Comparison of ENCODE assay signal across 8 cellular contexts in the genomic region with DNA sequence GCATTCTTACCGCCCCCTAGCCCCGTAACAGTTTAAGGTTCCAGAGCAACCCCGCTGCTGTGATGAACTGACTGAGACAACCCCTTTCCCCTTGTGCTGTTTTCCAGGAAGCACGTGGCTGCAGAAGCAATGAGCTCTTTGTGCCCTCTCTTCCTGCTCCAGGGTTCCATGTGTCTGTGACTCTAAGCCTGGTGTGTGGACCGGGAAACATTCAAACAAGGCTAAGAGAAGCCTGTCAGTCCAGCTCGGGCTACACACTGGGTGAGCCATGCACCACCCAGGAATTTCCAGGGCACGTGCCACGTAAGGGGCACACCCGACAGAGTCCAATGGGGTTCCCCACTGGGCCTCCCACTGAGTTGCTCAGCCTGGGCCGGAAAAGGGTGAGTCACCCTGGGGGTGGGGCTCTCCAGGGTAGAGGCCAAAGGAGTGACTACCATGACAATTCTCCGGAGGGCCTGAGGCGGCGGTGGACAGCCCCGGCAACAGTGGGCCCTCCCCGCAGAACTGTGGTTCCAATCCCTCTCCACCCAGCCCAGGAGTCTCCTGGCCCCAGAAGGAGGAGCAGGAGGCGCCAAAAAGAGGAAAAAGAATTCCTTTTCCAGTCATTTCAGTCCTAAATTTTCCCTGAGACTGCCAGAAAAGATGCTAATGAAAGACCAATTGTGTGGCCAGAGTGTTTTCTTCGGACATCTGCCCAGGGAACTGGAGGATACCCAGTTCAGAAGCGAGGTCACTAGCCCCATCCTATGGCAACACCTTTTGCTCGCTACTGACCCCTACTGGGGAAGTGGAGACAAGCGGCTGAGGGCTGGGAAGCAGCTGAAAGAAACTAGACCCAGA.
DNase-seq lines count a peak whose midpoint lies in the region; ATAC-seq and TF ChIP-seq lines count a peak whose summit lies in the region.

No MANE protein-coding gene starts in this region.

- H3K9me3 ChIP-seq in Caco-2, result no peaks in the 10 kb centered on the region

- intact Hi-C loops in Caco-2 (cut with micrococcal nuclease; ENCODE audit: unreplicated experiment), result loop anchor here (1.0 kb wide), 1 partner anchor 185 kb away; no protein-coding TSS in a partner anchor

- H3K36me3 ChIP-seq in Caco-2 (ENCODE audit: control insufficient read depth, insufficient read depth, low read length), result no peaks in the 10 kb centered on the region

- no peaks in the 10 kb centered on the region for H3K27me3 ChIP-seq in Caco-2 (replicated peaks; ENCODE audit: control insufficient read depth, insufficient read depth, low read length)

- H3K27me3 Mint-ChIP-seq in Caco-2 (ENCODE audit: insufficient read depth, unreplicated experiment) (no peaks in the 10 kb centered on the region), glutamatergic neuron (ENCODE audit: unreplicated experiment) (peaks cover 9% of the 10 kb centered on the region), type B pancreatic cell (peaks cover 13% of the 10 kb centered on the region)
- peaks cover 17% of the 10 kb centered on the region for H3K27me3 Mint-ChIP-seq in activated naive CD4-positive, alpha-beta T cell treated with anti-CD3 and anti-CD28 coated beads, Interleukin-2, amount 10 ng/mL, durations not matched to agents 7 days and 5 days

- H3K4me1 Mint-ChIP-seq in Caco-2 (ENCODE audit: low read depth, unreplicated experiment) (peaks cover 12% of the 10 kb centered on the region), glutamatergic neuron (ENCODE audit: low read depth, unreplicated experiment) (peaks cover 6% of the 10 kb centered on the region), type B pancreatic cell (ENCODE audit: unreplicated experiment) (peaks cover 10% of the 10 kb centered on the region)
- peaks cover 21% of the 10 kb centered on the region for H3K4me1 Mint-ChIP-seq in activated naive CD4-positive, alpha-beta T cell treated with anti-CD3 and anti-CD28 coated beads, Interleukin-2, amount 10 ng/mL, durations not matched to agents 7 days and 5 days

- no peaks in the 10 kb centered on the region for H3K9me3 Mint-ChIP-seq in Caco-2 (ENCODE audit: unreplicated experiment)
- no peaks in the 10 kb centered on the region for H3K9me3 Mint-ChIP-seq in activated naive CD4-positive, alpha-beta T cell treated with anti-CD3 and anti-CD28 coated beads, Interleukin-2, amount 10 ng/mL, durations not matched to agents 7 days and 5 days
- peaks cover 5% of the 10 kb centered on the region for H3K9me3 Mint-ChIP-seq in glutamatergic neuron (ENCODE audit: unreplicated experiment)
- peaks cover 4% of the 10 kb centered on the region for H3K9me3 Mint-ChIP-seq in type B pancreatic cell

- H3K4me3 Mint-ChIP-seq in Caco-2 (ENCODE audit: unreplicated experiment) (no peak overlapping the region), glutamatergic neuron (ENCODE audit: unreplicated experiment) (no peak overlapping the region), type B pancreatic cell (no peak overlapping the region)
- H3K4me3 Mint-ChIP-seq in activated naive CD4-positive, alpha-beta T cell treated with anti-CD3 and anti-CD28 coated beads, Interleukin-2, amount 10 ng/mL, durations not matched to agents 7 days and 5 days, result no peak overlapping the region

- H3K4me3 ChIP-seq in Caco-2 (ENCODE audit: low read depth, low read length), result no peak overlapping the region

- DNase-seq in Caco-2 (peak; percentile 59 to 76), SK-N-DZ (ENCODE audit: low spot score) (peak; percentile 34), glutamatergic neuron (peak; percentile 78), pons (ENCODE audit: low spot score) (peak; percentile 90), type B pancreatic cell (ENCODE audit: extremely low spot score, unreplicated experiment) (no peak)
- peak; percentile 87 for DNase-seq in activated naive CD4-positive, alpha-beta T cell treated with anti-CD3 and anti-CD28 coated beads, Interleukin-2, amount 10 ng/mL, durations not matched to agents 7 days and 5 days

- CTCF ChIA-PET in Caco-2 (lab: Charles Lee), result interaction anchor here (0.7 to 1.4 kb wide), 5 partner anchors 9 to 185 kb away, joined by 3 to 6 read pairs (median 3); no protein-coding TSS in a partner anchor
- CTCF ChIA-PET in activated naive CD4-positive, alpha-beta T cell treated with anti-CD3 and anti-CD28 coated beads, Interleukin-2, amount 10 ng/mL, durations not matched to agents 7 days and 5 days (lab: Charles Lee), result interaction anchor here (0.5 to 4.7 kb wide), 22 partner anchors 10 to 474 kb away, joined by 3 to 53 read pairs (median 4); partner anchors contain the start of gene SERTAD2

- H3K27ac Mint-ChIP-seq in Caco-2 (ENCODE audit: unreplicated experiment), result no peak overlapping the region
- H3K27ac Mint-ChIP-seq in activated naive CD4-positive, alpha-beta T cell treated with anti-CD3 and anti-CD28 coated beads, Interleukin-2, amount 10 ng/mL, durations not matched to agents 7 days and 5 days, result no peak overlapping the region
- H3K27ac Mint-ChIP-seq in glutamatergic neuron (ENCODE audit: unreplicated experiment), result no peak overlapping the region
- peak overlapping the region; percentile 73 for H3K27ac Mint-ChIP-seq in type B pancreatic cell

- no TSS peak for BruUV-seq in Caco-2 (replicated peaks; lab: Mats Ljungman, UMichigan)

- ATAC-seq in GM19455 (IDR thresholded peaks at IDR 0.05; ENCODE audit: unreplicated experiment) (peak; percentile 80), HG03571 (IDR thresholded peaks at IDR 0.05; ENCODE audit: unreplicated experiment) (peak; percentile 83)

- H3K4me1 ChIP-seq in Caco-2, result no peaks in the 10 kb centered on the region

- POLR2A ChIA-PET in Caco-2 (lab: Charles Lee), result no interaction called here

- TF ChIP-seq CTCF in Caco-2 (IDR thresholded peaks at IDR 0.05; ENCODE audit: insufficient read depth in 1 of 2, low read depth in 1 of 2, low read length in 1 of 2, severe bottlenecking in 1 of 2, unreplicated experiment in 1 of 2) (peak; percentile 75 to 81), glutamatergic neuron (IDR thresholded peaks at IDR 0.05; ENCODE audit: partially characterized antibody, unreplicated experiment) (peak; percentile 83), type B pancreatic cell (conservative IDR thresholded peaks at IDR 0.05) (peak; percentile 85)

- H3K36me3 Mint-ChIP-seq in Caco-2 (ENCODE audit: insufficient read depth, unreplicated experiment) (no peaks in the 10 kb centered on the region), glutamatergic neuron (ENCODE audit: unreplicated experiment) (peaks cover 4% of the 10 kb centered on the region), type B pancreatic cell (no peaks in the 10 kb centered on the region)
- no peaks in the 10 kb centered on the region for H3K36me3 Mint-ChIP-seq in activated naive CD4-positive, alpha-beta T cell treated with anti-CD3 and anti-CD28 coated beads, Interleukin-2, amount 10 ng/mL, durations not matched to agents 7 days and 5 days
